Comparison of ENCODE assay signal across 12 cellular contexts in genomic region chr17:2190014-2190413, GRCh38.
DNase-seq lines count a peak whose midpoint lies in the region; ATAC-seq, FAIRE-seq and TF ChIP-seq lines count a peak whose summit lies in the region.
"Had no signal": no experiment of that assay in that cellular context is flagged by ENCODE, and none has a peak within 500 bp of the region (broad histone marks: within the 10 kb centered on the region; RNA-seq: fewer than 3 reads in every experiment).

No MANE protein-coding gene starts in this region.

- BruUV-seq in HCT116 (replicated peaks; lab: Mats Ljungman, UMichigan), result no TSS peak

- H3K4me1 ChIP-seq in HCT116 (ENCODE audit: control insufficient read depth in 1 of 2, insufficient read depth in 2 of 2, low read length in 2 of 2) (peaks cover 11 to 41% of the 10 kb centered on the region in 2 experiments), ascending aorta (peaks cover 2 to 39% of the 10 kb centered on the region in 2 donors), thoracic aorta (ENCODE audit: control insufficient read depth in 1 of 2, low read depth in 2 of 2) (peaks cover 36 to 50% of the 10 kb centered on the region in 2 donors), Peyer's patch (peaks cover 0 to 22% (median 4%) of the 10 kb centered on the region in 4 donors)

- DNase-seq in HCT116 (ENCODE audit: low read depth, low spot score) (no peak), ascending aorta (ENCODE audit: low spot score in 2 of 2) (no peak), left colon (peak in 1 of 2 donors; percentile 28), thoracic aorta (ENCODE audit: low spot score) (no peak), GM19239 (ENCODE audit: insufficient read length, low spot score) (no peak), Peyer's patch (no peak)
- DNase-seq in effector CD8-positive, alpha-beta T cell (lab: John Stamatoyannopoulos, UW), result no peak
- DNase-seq: activated CD8-positive, alpha-beta memory T cell treated with anti-CD3 and anti-CD28 coated beads, Interleukin-2, amount 10 ng/mL, durations not matched to agents 7 days and 5 days; activated naive CD8-positive, alpha-beta T cell treated with anti-CD3 and anti-CD28 coated beads for 36 hours; naive B cell had no signal

- POLR2A ChIA-PET in HCT116 (lab: Charles Lee), result no interaction called here

- CTCF ChIA-PET in HCT116 (lab: Charles Lee), result no interaction called here

- RAD21 ChIA-PET in HCT116 (lab: Charles Lee; ENCODE audit: low non-redundant PET in 1 of 2, low total read pairs in 2 of 2, uncharacterized antibody in 2 of 2, unreplicated experiment in 2 of 2), result no interaction called here

- H4K20me1 ChIP-seq in HCT116 (ENCODE audit: insufficient read depth), result no peaks in the 10 kb centered on the region

- no peak overlapping the region for H2AFZ ChIP-seq in HCT116 (ENCODE audit: low read depth, low read length, poor library complexity, severe bottlenecking)

- H3K9ac ChIP-seq in HCT116 (ENCODE audit: low read length), result no peak overlapping the region

- H3K4me3 ChIP-seq in HCT116 (replicated peaks in 1 of 2; ENCODE audit: low read depth in 1 of 2, low read length in 2 of 2) (no peak overlapping the region), ascending aorta (no peak overlapping the region), thoracic aorta (no peak overlapping the region), Peyer's patch (no peak overlapping the region)
- H3K4me3 ChIP-seq: K562 had no signal

- no peaks in the 10 kb centered on the region for H3K9me3 ChIP-seq in HCT116 (ENCODE audit: control insufficient read depth in 1 of 2, insufficient read depth in 1 of 2, low read depth in 1 of 2, low read length in 2 of 2)
- H3K9me3 ChIP-seq in ascending aorta, result no peaks in the 10 kb centered on the region
- no peaks in the 10 kb centered on the region for H3K9me3 ChIP-seq in thoracic aorta
- no peaks in the 10 kb centered on the region for H3K9me3 ChIP-seq in Peyer's patch

- intact Hi-C loops in HCT116 (cut with micrococcal nuclease) (no loop called here), ascending aorta (cut with DNase I) (no loop called here), left colon (cut with DNase I, micrococcal nuclease) (no loop called here)

- H3K79me2 ChIP-seq in HCT116 (ENCODE audit: insufficient read depth, low read length), result no peaks in the 10 kb centered on the region

- FAIRE-seq in GM19239 (lab: Jason Lieb, UNC), result no peak
- FAIRE-seq: H54, K562 had no signal

- H3K9me2 ChIP-seq in HCT116 (ENCODE audit: insufficient read depth), result no peaks in the 10 kb centered on the region

- H3K36me3 ChIP-seq in HCT116 (ENCODE audit: control insufficient read depth in 1 of 2, insufficient read depth in 2 of 2, low read length in 2 of 2) (peaks cover 0 to 5% of the 10 kb centered on the region in 2 experiments; a peak in 1 of 4 replicates), ascending aorta (peaks cover 9 to 27% of the 10 kb centered on the region in 2 donors), thoracic aorta (peaks cover 7% of the 10 kb centered on the region), Peyer's patch (peaks cover 0 to 27% (median 0%) of the 10 kb centered on the region in 3 donors)

- H3K27me3 ChIP-seq in HCT116 (ENCODE audit: insufficient read depth, low read length) (no peaks in the 10 kb centered on the region), ascending aorta (no peaks in the 10 kb centered on the region), thoracic aorta (replicated peaks; ENCODE audit: insufficient read depth) (no peaks in the 10 kb centered on the region), Peyer's patch (no peaks in the 10 kb centered on the region)

- TF ChIP-seq POLR2A in HCT116 (IDR thresholded peaks at IDR 0.05; ENCODE audit: borderline replicate concordance, extremely low read depth, insufficient read depth, insufficient read length), result no peak
- no peak for TF ChIP-seq POLR2A in Peyer's patch (IDR thresholded peaks at IDR 0.05)

- ATAC-seq in HCT116 (no peak), left colon (peak; percentile 83), thoracic aorta (ENCODE audit: insufficient number of reproducible peaks, low FRiP score, low read depth) (no peak)
- ATAC-seq: activated CD8-positive, alpha-beta memory T cell treated with anti-CD3 and anti-CD28 coated beads, Interleukin-2, amount 10 ng/mL, durations not matched to agents 7 days and 5 days; K562 had no signal

- H3K4me2 ChIP-seq in HCT116 (ENCODE audit: low read length), result peak overlapping the region; percentile 35

- no peak for TF ChIP-seq RAD21 in HCT116 (IDR thresholded peaks at IDR 0.05; ENCODE audit: low read depth)

- TF ChIP-seq CTCF in HCT116 (IDR thresholded peaks at IDR 0.05 in 2 of 3, conservative IDR thresholded peaks at IDR 0.05 in 1 of 3; ENCODE audit: borderline replicate concordance in 1 of 3, insufficient read depth in 1 of 3, low read depth in 2 of 3, low read length in 2 of 3), result no peak
- TF ChIP-seq CTCF in ascending aorta (IDR thresholded peaks at IDR 0.05), result no peak
- TF ChIP-seq CTCF in thoracic aorta (IDR thresholded peaks at IDR 0.05), result no peak
- no peak for TF ChIP-seq CTCF in Peyer's patch (IDR thresholded peaks at IDR 0.05)

- H3K27ac ChIP-seq in HCT116 (ENCODE audit: low read depth, low read length), result no peak overlapping the region
- H3K27ac ChIP-seq in ascending aorta, result peak overlapping the region; percentile 10 to 59
- H3K27ac ChIP-seq in thoracic aorta, result peak overlapping the region; percentile 13 to 60
- peak overlapping the region in 2 of 4 donors; percentile 32 to 63 for H3K27ac ChIP-seq in Peyer's patch

TF ChIP-seq in HCT116, 20 proteins besides CTCF, POLR2A, EP300 and RAD21:
- TF ChIP-seq SRF (IDR thresholded peaks at IDR 0.05; ENCODE audit: low read depth) (no peak), FOSL1 (IDR thresholded peaks at IDR 0.05; ENCODE audit: low read depth) (no peak), TCF7L2 (IDR thresholded peaks at IDR 0.05; ENCODE audit: borderline replicate concordance, extremely low read depth, insufficient read depth, insufficient read length) (no peak), YY1 (IDR thresholded peaks at IDR 0.05; ENCODE audit: extremely low read depth, insufficient replicate concordance, low read depth, low read length) (no peak), SIN3A (IDR thresholded peaks at IDR 0.05; ENCODE audit: low read depth) (no peak), EGR1 (IDR thresholded peaks at IDR 0.05; ENCODE audit: low read depth) (no peak), EZH2phosphoT487 (IDR thresholded peaks at IDR 0.05; ENCODE audit: borderline replicate concordance) (no peak), POLR2AphosphoS5 (IDR thresholded peaks at IDR 0.05; ENCODE audit: low read depth, low read length) (no peak), ZNF274 (IDR thresholded peaks at IDR 0.05; ENCODE audit: low read depth, low read length) (no peak), CBX3 (IDR thresholded peaks at IDR 0.05; ENCODE audit: low read depth) (no peak), ZBTB33 (IDR thresholded peaks at IDR 0.05; ENCODE audit: extremely low read depth, insufficient replicate concordance, low read length) (no peak), ELF1 (IDR thresholded peaks at IDR 0.05; ENCODE audit: borderline replicate concordance, low read depth) (no peak)
TF ChIP-seq in HCT116: peak in this region for 0.
